1 cellular context compared by ENCODE assay signal in genomic region chr6:90304308-90304707, GRCh38.
TF ChIP-seq lines count a peak whose summit lies in the region.

No MANE protein-coding gene starts in this region.

TF ChIP-seq in H1, 55 proteins besides CTCF, POLR2A, EP300 and RAD21 (continued from another document):
- TF ChIP-seq JUND (IDR thresholded peaks at IDR 0.05; ENCODE audit: low read length) = no peak
- TF ChIP-seq RNF2 (IDR thresholded peaks at IDR 0.05; ENCODE audit: borderline replicate concordance, low read depth, low read length, missing control alignments, poor library complexity, severe bottlenecking) = no peak
- no peak for TF ChIP-seq SRF (IDR thresholded peaks at IDR 0.05; ENCODE audit: low read depth, low read length)
- no peak for TF ChIP-seq YY1 (IDR thresholded peaks at IDR 0.05; ENCODE audit: low read depth, low read length)
